11 cellular contexts compared by ENCODE assay signal in genomic region chr7:107948645-107949442, GRCh38. TPM values are rescaled to one million over a fixed set of nuclear protein-coding genes. Genes with fewer than 3 reads are reported as not detected.
DNase-seq lines count a peak whose midpoint lies in the region; ATAC-seq and TF ChIP-seq lines count a peak whose summit lies in the region.
"Had no signal": no experiment of that assay in that cellular context is flagged by ENCODE, and none has a peak within 500 bp of the region (broad histone marks: within the 10 kb centered on the region; RNA-seq: fewer than 3 reads in every experiment).

No MANE protein-coding gene starts in this region.

- TF ChIP-seq CTCF in thoracic aorta (IDR thresholded peaks at IDR 0.05), result no peak

- peaks cover 23 to 67% of the 10 kb centered on the region in 2 donors for H3K4me1 ChIP-seq in thoracic aorta (ENCODE audit: control insufficient read depth in 1 of 2, low read depth in 2 of 2)

- H3K4me3 ChIP-seq in thoracic aorta, result no peak overlapping the region
- H3K4me3 ChIP-seq: GM12878 had no signal

- H3K9me3 ChIP-seq in thoracic aorta, result no peaks in the 10 kb centered on the region

- peak overlapping the region; percentile 74 to 77 for H3K27ac ChIP-seq in thoracic aorta

- peak; percentile 79 for ATAC-seq in thoracic aorta (ENCODE audit: insufficient number of reproducible peaks, low FRiP score, low read depth)
- ATAC-seq in GM21723 (IDR thresholded peaks at IDR 0.05; ENCODE audit: unreplicated experiment), result no peak
- no peak for ATAC-seq in GM18861 (IDR thresholded peaks at IDR 0.05; ENCODE audit: unreplicated experiment)
- ATAC-seq: activated CD8-positive, alpha-beta T cell treated with anti-CD3 and anti-CD28 coated beads, Interleukin-2, amount 10 ng/mL, durations not matched to agents 7 days and 5 days; GM12878 had no signal

- DNase-seq in HS-5 (ENCODE audit: low read depth), result peak; percentile 85
- peak; percentile 90 for DNase-seq in astrocyte of the hippocampus (ENCODE audit: low read depth, low spot score)
- DNase-seq in kidney glomerular epithelial cell (lab: John Stamatoyannopoulos, UW), result peak; percentile 88
- no peak for DNase-seq in thoracic aorta (ENCODE audit: low spot score)
- DNase-seq in NCI-H1417 treated with DMSO at 0.1 percent for 48 hours (lab: John Stamatoyannopoulos, UW), result no peak
- DNase-seq: activated CD8-positive, alpha-beta T cell treated with anti-CD3 and anti-CD28 coated beads, Interleukin-2, amount 10 ng/mL, durations not matched to agents 7 days and 5 days; midbrain; OCI-M1 had no signal

- H3K27me3 ChIP-seq in thoracic aorta (replicated peaks; ENCODE audit: insufficient read depth), result no peaks in the 10 kb centered on the region

- peaks cover 11% of the 10 kb centered on the region for H3K36me3 ChIP-seq in thoracic aorta

RNA-seq across cellular contexts. Expression of gene LAMB1, which starts 54.1 kb away (rescaled TPM):
- 100 to 1,000 TPM; 144 to 296 TPM for total RNA-seq in thoracic aorta
- total RNA-seq: activated CD8-positive, alpha-beta T cell treated with anti-CD3 and anti-CD28 coated beads, Interleukin-2, amount 10 ng/mL, durations not matched to agents 7 days and 5 days had no signal

RNA-seq across cellular contexts. Expression of gene DLD, which starts 57.9 kb away (rescaled TPM):
- 10 to 100 TPM; 60.4 to 80.8 TPM for total RNA-seq in thoracic aorta

Comparison
In these comparisons a context has a peak if more than half of its experiments do, and no peak if none do; other contexts are left out.
1. DNase-seq: peak in HS-5 (single experiment), astrocyte of the hippocampus (single experiment) and kidney glomerular epithelial cell (single experiment); none in thoracic aorta (single experiment) and NCI-H1417 treated with DMSO at 0.1 percent for 48 hours (single experiment).